In genomic region chr4:168711197-168712120, GRCh38 we compare ENCODE assay signal across 9 cellular contexts.
A peak's percentile ranks its signal among the peaks of the same experiment; 100 is the strongest.
DNase-seq lines count a peak whose midpoint lies in the region; ATAC-seq and TF ChIP-seq lines count a peak whose summit lies in the region.
"Had no signal": no experiment of that assay in that cellular context is flagged by ENCODE, and none has a peak within 500 bp of the region (broad histone marks: within the 10 kb centered on the region; RNA-seq: fewer than 3 reads in every experiment).

No MANE protein-coding gene starts in this region.

- H3K4me3 ChIP-seq in astrocyte of the cerebellum (ENCODE audit: low read depth, low read length) (no peak overlapping the region), left lung (no peak overlapping the region), transverse colon (no peak overlapping the region)

- peak; percentile 8 for TF ChIP-seq EP300 in transverse colon (IDR thresholded peaks at IDR 0.05; ENCODE audit: low read depth)

- TF ChIP-seq CTCF in astrocyte of the cerebellum (IDR thresholded peaks at IDR 0.05; ENCODE audit: low read depth, low read length, missing control alignments) (no peak), left lung (IDR thresholded peaks at IDR 0.05) (no peak), transverse colon (IDR thresholded peaks at IDR 0.05) (no peak)

- ATAC-seq in left lung, result peak; percentile 20
- ATAC-seq in GM19351 (IDR thresholded peaks at IDR 0.05; ENCODE audit: unreplicated experiment), result no peak
- no peak for ATAC-seq in HG02885 (IDR thresholded peaks at IDR 0.05; ENCODE audit: poor library complexity, unreplicated experiment)

- no peaks in the 10 kb centered on the region for H3K4me1 ChIP-seq in left lung
- peaks cover 0 to 21% (median 11%) of the 10 kb centered on the region in 4 donors for H3K4me1 ChIP-seq in transverse colon

- no peaks in the 10 kb centered on the region for H3K36me3 ChIP-seq in left lung
- H3K36me3 ChIP-seq in transverse colon, result no peaks in the 10 kb centered on the region

- H3K27me3 ChIP-seq in left lung, result no peaks in the 10 kb centered on the region
- no peaks in the 10 kb centered on the region for H3K27me3 ChIP-seq in transverse colon

- peak overlapping the region in 1 of 2 donors; percentile 2 for H3K27ac ChIP-seq in left lung
- H3K27ac ChIP-seq in transverse colon, result peak overlapping the region; percentile 65 to 81 (median 74)

- DNase-seq in activated CD4-positive, alpha-beta T cell treated with anti-CD3 and anti-CD28 coated beads for 48 hours, result peak; percentile 8
- no peak for DNase-seq in activated CD4-positive, alpha-beta T cell treated with anti-CD3 and anti-CD28 coated beads, Interleukin-2, amount 50 U/mL, for 4 hours
- DNase-seq in astrocyte of the cerebellum (ENCODE audit: low read depth) (peak; percentile 87), left lung (no peak), transverse colon (no peak), ureter (ENCODE audit: low spot score) (no peak)
- DNase-seq: NCI-H345 had no signal

- intact Hi-C loops in left lung (cut with DNase I) (loop anchor here in 1 of 2 donors (5.0 kb wide), 1 partner anchor 211 kb away; no protein-coding TSS in a partner anchor), transverse colon (cut with DNase I; ENCODE audit: low total_unique reads) (loop anchor here (5.0 to 10.0 kb wide), 2 partner anchors 123 to 211 kb away; no protein-coding TSS in a partner anchor)

- WGBS in transverse colon (ENCODE audit: low coverage in 1 of 2), 2 donors, result 64 to 73% methylated on average over 5 to 11 of the region's 11 CpGs

- TF ChIP-seq POLR2A in transverse colon (IDR thresholded peaks at IDR 0.05), result no peak

- in situ Hi-C loops in astrocyte of the cerebellum (cut with HindIII; ENCODE audit: low sequenced_read_pairs), result loop anchor here (5.0 kb wide), 1 partner anchor 76 kb away; no protein-coding TSS in a partner anchor
- in situ Hi-C loops in transverse colon (cut with MboI; ENCODE audit: low pct_ligation_motif_present in 1 of 4, low pct_unique_long_range_greater_than_20kb in 1 of 4, low sequenced_read_pairs in 3 of 4), result loop anchor here in 3 of 4 donors (5.0 to 25.0 kb wide), 3 partner anchors 201 to 206 kb away; no protein-coding TSS in a partner anchor

- no peaks in the 10 kb centered on the region for H3K9me3 ChIP-seq in left lung
- H3K9me3 ChIP-seq in transverse colon, result no peaks in the 10 kb centered on the region

Comparison
In these comparisons a context has a peak if more than half of its experiments do, and no peak if none do; other contexts are left out.
1. DNase-seq: peak in activated CD4-positive, alpha-beta T cell treated with anti-CD3 and anti-CD28 coated beads for 48 hours (single experiment) and astrocyte of the cerebellum (single experiment); none in activated CD4-positive, alpha-beta T cell treated with anti-CD3 and anti-CD28 coated beads, Interleukin-2, amount 50 U/mL, for 4 hours (0 of 2), left lung (0 of 2), transverse colon (single experiment) and ureter (single experiment).